6 cellular contexts compared by ENCODE assay signal in the genomic region with DNA sequence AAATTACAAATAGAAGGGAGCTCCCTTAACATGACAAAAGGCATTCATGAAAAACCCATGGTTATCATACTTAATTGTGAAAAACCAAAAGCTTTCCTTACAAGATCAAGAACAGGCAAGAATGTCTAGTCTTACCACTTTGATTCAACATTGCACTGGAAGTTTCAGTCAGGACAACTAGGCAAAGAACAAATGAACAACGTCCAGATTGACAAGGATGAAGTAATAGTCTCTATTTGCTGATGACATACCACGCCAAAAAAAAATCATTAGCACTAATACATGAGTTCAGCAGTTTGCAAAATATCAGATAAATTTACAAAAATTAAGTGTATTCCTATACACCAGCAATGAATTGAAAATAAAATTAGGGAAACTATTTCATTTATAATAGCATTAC.
"Had no signal": no experiment of that assay in that cellular context is flagged by ENCODE, and none has a peak within 500 bp of the region (broad histone marks: within the 10 kb centered on the region; RNA-seq: fewer than 3 reads in every experiment).

No MANE protein-coding gene starts in this region.

- H3K27ac ChIP-seq: HL-60 had no signal

- H3K4me3 ChIP-seq: K562 had no signal

- FAIRE-seq: HTR-8/SVneo, K562 had no signal

- ATAC-seq: K562 had no signal

- DNase-seq: IMR-90, KBM-7, KG1 had no signal
